ENCODE assay signal across 9 cellular contexts in the genomic region with DNA sequence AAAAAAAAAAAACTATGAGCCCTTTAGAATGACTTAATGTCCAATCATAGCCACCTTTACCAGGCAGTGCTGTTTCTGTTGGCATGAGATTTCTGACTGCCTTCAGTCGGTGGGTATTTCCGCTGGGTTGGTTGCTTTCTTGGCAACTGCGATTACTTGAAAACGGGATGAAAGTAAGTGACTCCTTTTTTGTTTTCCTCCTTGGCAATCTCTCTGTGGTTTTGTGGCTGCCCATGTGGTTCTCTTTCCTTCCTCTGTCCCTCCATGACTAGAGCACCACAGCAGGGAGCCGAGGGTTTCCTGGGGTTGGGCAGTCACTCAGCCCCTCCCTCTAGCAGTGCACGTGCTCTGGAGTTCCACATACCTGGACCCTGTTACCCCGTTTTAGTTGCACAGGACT.
DNase-seq lines count a peak whose midpoint lies in the region; ATAC-seq and TF ChIP-seq lines count a peak whose summit lies in the region.
"Had no signal": no experiment of that assay in that cellular context is flagged by ENCODE, and none has a peak within 500 bp of the region (broad histone marks: within the 10 kb centered on the region; RNA-seq: fewer than 3 reads in every experiment).

No MANE protein-coding gene starts in this region.

- no peaks in the 10 kb centered on the region for H3K9me3 ChIP-seq in A673 (ENCODE audit: low read depth, low read length, poor library complexity, severe bottlenecking)
- H3K9me3 ChIP-seq in WERI-Rb-1 (ENCODE audit: severe bottlenecking) = no peaks in the 10 kb centered on the region

- no peak overlapping the region for H3K27ac ChIP-seq in A673 (ENCODE audit: low read depth, low read length, poor library complexity, severe bottlenecking)
- peak overlapping the region; percentile 96 for H3K27ac ChIP-seq in WERI-Rb-1
- H3K27ac ChIP-seq in foreskin keratinocyte = no peak overlapping the region

- intact Hi-C loops in A673 (cut with micrococcal nuclease; ENCODE audit: unreplicated experiment) = no loop called here

- CTCF ChIA-PET in A673 (lab: Charles Lee) = no interaction called here

- DNase-seq in A673 (ENCODE audit: low spot score) = peak; percentile 50
- DNase-seq in HK-2 (ENCODE audit: unreplicated experiment) = peak; percentile 45
- DNase-seq in WERI-Rb-1 = no peak
- peak; percentile 37 to 55 for DNase-seq in foreskin keratinocyte
- no peak for DNase-seq in middle frontal gyrus (ENCODE audit: extremely low spot score, low spot score)
- no peak for DNase-seq in NCI-H2171 (lab: John Stamatoyannopoulos, UW)
- DNase-seq in islet precursor cell = no peak
- DNase-seq in NCI-H526 treated with DMSO at 0.1 percent for 48 hours (lab: John Stamatoyannopoulos, UW) = no peak

- peak; percentile 42 for ATAC-seq in foreskin keratinocyte
- ATAC-seq: stimulated activated memory B cell treated with anti-CD40 and anti-IgM and Interleukin-4, amounts not matched to agents 10 μg/mL and 1 μg/mL and 100 μg/mL, for 72 hours had no signal

- H3K4me3 ChIP-seq in A673 (ENCODE audit: low read depth, low read length, poor library complexity, severe bottlenecking) (no peak overlapping the region), WERI-Rb-1 (ENCODE audit: low read depth, low read length) (no peak overlapping the region)

- H3K27me3 ChIP-seq in A673 (replicated peaks; ENCODE audit: insufficient read depth, low read depth, low read length, poor library complexity) = no peaks in the 10 kb centered on the region
- H3K27me3 ChIP-seq in WERI-Rb-1 (ENCODE audit: insufficient read depth, low read depth, severe bottlenecking) = no peaks in the 10 kb centered on the region
- H3K27me3 ChIP-seq in foreskin keratinocyte = no peaks in the 10 kb centered on the region

- BruUV-seq in A673 (replicated peaks; lab: Mats Ljungman, UMichigan) = no TSS peak

- TF ChIP-seq CTCF in A673 (conservative IDR thresholded peaks at IDR 0.05; ENCODE audit: low read depth, low read length) (no peak), WERI-Rb-1 (IDR thresholded peaks at IDR 0.05; ENCODE audit: low read depth, low read length) (no peak), foreskin keratinocyte (conservative IDR thresholded peaks at IDR 0.05) (no peak)

- no peaks in the 10 kb centered on the region for H3K36me3 ChIP-seq in A673 (ENCODE audit: insufficient read depth, low read length, poor library complexity, severe bottlenecking)
- H3K36me3 ChIP-seq in WERI-Rb-1 = no peaks in the 10 kb centered on the region

- H3K4me1 ChIP-seq in A673 (ENCODE audit: insufficient read depth, low read length, poor library complexity, severe bottlenecking) = peaks cover 49% of the 10 kb centered on the region
- peaks cover 16% of the 10 kb centered on the region for H3K4me1 ChIP-seq in foreskin keratinocyte

- POLR2A ChIA-PET in A673 (lab: Charles Lee; ENCODE audit: low non-redundant PET) = no interaction called here

Comparison
In these comparisons a context has a peak if more than half of its experiments do, and no peak if none do; other contexts are left out.
1. DNase-seq: peak in A673 (single experiment), HK-2 (single experiment) and foreskin keratinocyte (2 of 2); none in WERI-Rb-1 (single experiment), middle frontal gyrus (single experiment), NCI-H2171 (single experiment), islet precursor cell (single experiment) and NCI-H526 treated with DMSO at 0.1 percent for 48 hours (single experiment).